Comparison of ENCODE assay signal across 15 cellular contexts in the genomic region with DNA sequence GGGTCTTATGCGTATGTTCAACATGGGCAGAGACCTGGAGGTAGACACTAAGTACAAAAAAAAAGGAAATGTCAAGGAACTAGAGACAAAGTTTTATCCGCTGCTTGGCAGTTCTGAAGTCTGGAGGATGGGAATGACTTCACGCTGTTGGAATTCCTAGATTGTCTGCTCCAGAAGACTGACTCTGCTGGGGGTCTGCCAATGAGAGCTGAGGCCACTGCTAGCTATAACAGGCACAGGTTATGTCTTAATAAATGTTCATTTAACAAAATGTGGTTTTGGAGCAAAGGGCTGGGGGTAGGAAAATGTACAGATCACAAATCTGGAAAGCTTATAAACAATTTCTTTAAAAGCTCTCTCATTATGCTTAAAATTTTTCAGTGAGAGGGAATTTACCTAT. TPM values are rescaled to one million over a fixed set of nuclear protein-coding genes. Genes with fewer than 3 reads are reported as not detected.
A peak's percentile ranks its signal among the peaks of the same experiment; 100 is the strongest.
DNase-seq lines count a peak whose midpoint lies in the region; TF ChIP-seq lines count a peak whose summit lies in the region.
"Had no signal": no experiment of that assay in that cellular context is flagged by ENCODE, and none has a peak within 500 bp of the region (broad histone marks: within the 10 kb centered on the region; RNA-seq: fewer than 3 reads in every experiment).

No MANE protein-coding gene starts in this region.

- TF ChIP-seq CTCF in endothelial cell (IDR thresholded peaks at IDR 0.05; ENCODE audit: unreplicated experiment) (no peak), neural crest cell (conservative IDR thresholded peaks at IDR 0.05) (no peak)

- no peaks in the 10 kb centered on the region for H3K36me3 Mint-ChIP-seq in endothelial cell (ENCODE audit: low read depth, unreplicated experiment)
- H3K36me3 Mint-ChIP-seq in neural crest cell (ENCODE audit: low read depth), result no peaks in the 10 kb centered on the region

- H3K4me3 Mint-ChIP-seq in endothelial cell (ENCODE audit: unreplicated experiment) (peak overlapping the region; percentile 43), neural crest cell (peak overlapping the region; percentile 35)

- no peak for TF ChIP-seq EP300 in Ishikawa (IDR thresholded peaks at IDR 0.05; ENCODE audit: borderline replicate concordance)

- H3K27ac Mint-ChIP-seq in endothelial cell (ENCODE audit: unreplicated experiment), result peak overlapping the region; percentile 87
- no peak overlapping the region for H3K27ac Mint-ChIP-seq in neural crest cell (ENCODE audit: unreplicated experiment)

- no peaks in the 10 kb centered on the region for H3K9me3 Mint-ChIP-seq in endothelial cell (ENCODE audit: unreplicated experiment)
- H3K9me3 Mint-ChIP-seq in neural crest cell, result no peaks in the 10 kb centered on the region

- no peak for TF ChIP-seq RAD21 in Ishikawa (IDR thresholded peaks at IDR 0.05; ENCODE audit: low read depth)

- H3K4me1 Mint-ChIP-seq in endothelial cell (ENCODE audit: unreplicated experiment), result peaks cover 5% of the 10 kb centered on the region
- peaks cover 17% of the 10 kb centered on the region for H3K4me1 Mint-ChIP-seq in neural crest cell

- H3K27me3 Mint-ChIP-seq in endothelial cell (ENCODE audit: unreplicated experiment) (peaks cover 8% of the 10 kb centered on the region), neural crest cell (ENCODE audit: low read depth) (peaks cover under 1% of the 10 kb centered on the region)

- DNase-seq in AG08395 (ENCODE audit: low spot score) (peak; percentile 79), endothelial cell (ENCODE audit: low spot score) (no peak), neural crest cell (ENCODE audit: low read depth, low spot score) (no peak), inferior parietal cortex (ENCODE audit: extremely low spot score) (no peak), DMS153 treated with DMSO at 0.1 percent for 48 hours (lab: John Stamatoyannopoulos, UW; ENCODE audit: unreplicated experiment) (no peak), MV-4-11 (lab: John Stamatoyannopoulos, UW) (no peak)
- no peak for DNase-seq in activated CD4-positive, CD25-positive, alpha-beta regulatory T cell (lab: John Stamatoyannopoulos, UW)
- DNase-seq: activated gamma-delta T cell treated with Interleukin-2 at 50 U/mL for 16 hours, BE2C, cortex of kidney, glutamatergic neuron, midbrain, NCI-H1930 had no signal

TF ChIP-seq in Ishikawa, 13 proteins besides CTCF, POLR2A, EP300 and RAD21:
- TF ChIP-seq TEAD4 (IDR thresholded peaks at IDR 0.05) (peak; percentile 68), TCF12 (IDR thresholded peaks at IDR 0.05; ENCODE audit: low read depth) (no peak)

RNA-seq across cellular contexts. Expression of a gene that starts 5.9 kb away (rescaled TPM):
- total RNA-seq in endothelial cell (ENCODE audit: unreplicated experiment) (not detected), neural crest cell (not detected in 2 replicates)
- total RNA-seq: skeletal muscle tissue had no signal

RNA-seq across cellular contexts. Expression of a gene that starts 6.6 kb away (rescaled TPM):
- 12.5 TPM for total RNA-seq in endothelial cell (ENCODE audit: unreplicated experiment)
- total RNA-seq in neural crest cell, result 72.7 and 73.8 TPM in 2 replicates

RNA-seq across cellular contexts. Expression of a gene that starts 21.3 kb away (rescaled TPM):
- total RNA-seq in endothelial cell (ENCODE audit: unreplicated experiment), result not detected
- not detected in 2 replicates for total RNA-seq in neural crest cell
- total RNA-seq: skeletal muscle tissue had no signal

RNA-seq across cellular contexts. Expression of a gene that starts 28.9 kb away (rescaled TPM):
- total RNA-seq in endothelial cell (ENCODE audit: unreplicated experiment) (not detected), neural crest cell (not detected in 2 replicates)
- total RNA-seq: skeletal muscle tissue had no signal

RNA-seq across cellular contexts. Expression of a gene that starts 33.5 kb away (rescaled TPM):
- total RNA-seq in endothelial cell (ENCODE audit: unreplicated experiment) (0.62 TPM), neural crest cell (not detected in 2 replicates)
- total RNA-seq: skeletal muscle tissue had no signal
